19 cellular contexts compared by ENCODE assay signal in the genomic region with DNA sequence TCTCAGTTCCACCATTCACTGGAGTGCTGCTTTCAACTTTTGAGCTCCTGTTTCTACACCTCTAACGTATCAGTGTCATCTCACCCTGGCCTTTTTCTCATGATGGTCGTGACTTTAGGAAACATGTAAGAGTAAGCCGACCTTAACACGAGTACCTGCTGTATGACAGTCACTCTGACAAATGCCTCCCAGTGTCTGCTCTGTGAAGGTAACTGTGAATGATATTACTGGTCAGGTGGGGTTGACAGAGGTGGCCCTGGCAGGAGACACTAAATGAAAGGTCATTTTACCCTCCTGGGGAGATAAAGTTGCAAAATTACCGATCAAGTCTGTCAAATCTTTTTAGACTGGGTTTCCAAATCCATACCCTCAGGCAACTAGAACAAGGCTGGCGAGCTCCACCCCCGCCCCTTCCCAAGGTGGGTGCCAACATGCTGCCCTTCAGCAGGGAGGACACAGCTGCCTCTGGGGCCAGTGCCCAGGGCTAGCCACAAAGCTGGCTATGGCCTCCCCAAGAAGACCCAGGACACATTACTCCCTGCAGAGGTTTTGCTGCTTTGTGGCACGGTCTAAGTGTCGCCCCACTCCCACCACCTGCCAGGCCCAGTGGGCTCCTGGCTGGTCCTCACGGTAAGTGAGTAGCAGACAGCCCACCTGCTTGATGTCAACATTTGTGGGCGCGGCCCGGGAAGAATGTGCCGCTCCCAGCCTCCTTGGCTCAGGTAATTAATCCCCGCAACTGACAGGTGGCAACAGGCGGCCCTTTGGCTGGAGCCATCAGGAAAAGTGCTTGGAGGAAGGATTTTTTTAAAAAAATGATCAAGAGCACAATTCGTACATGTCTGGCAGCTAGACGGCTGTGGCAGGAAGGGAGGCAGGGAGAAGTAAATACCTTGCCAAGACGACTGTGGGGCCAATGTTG.
DNase-seq lines count a peak whose midpoint lies in the region; ATAC-seq and TF ChIP-seq lines count a peak whose summit lies in the region.
"Had no signal": no experiment of that assay in that cellular context is flagged by ENCODE, and none has a peak within 500 bp of the region (broad histone marks: within the 10 kb centered on the region; RNA-seq: fewer than 3 reads in every experiment).

No MANE protein-coding gene starts in this region.

- no peak overlapping the region for H2BK15ac ChIP-seq in H9 (ENCODE audit: low read depth, low read length)

- H4K20me1 ChIP-seq in H9 (ENCODE audit: control insufficient read depth, insufficient read depth, insufficient read length) (no peaks in the 10 kb centered on the region), PC-9 (ENCODE audit: insufficient read depth) (no peaks in the 10 kb centered on the region)

- H3K14ac ChIP-seq in H9 (ENCODE audit: insufficient read depth, low read length) = no peak overlapping the region

- no peak overlapping the region for H3K23ac ChIP-seq in H9 (ENCODE audit: insufficient read length, low read depth, low read length)

- no peak overlapping the region for H4K5ac ChIP-seq in H9 (ENCODE audit: insufficient read length, low read depth, low read length)

- H3K56ac ChIP-seq in H9 (ENCODE audit: insufficient read length, low read depth, low read length) = no peak overlapping the region

- no peak for TF ChIP-seq CTCF in H9 (conservative IDR thresholded peaks at IDR 0.05)
- TF ChIP-seq CTCF in PC-9 (conservative IDR thresholded peaks at IDR 0.05) = no peak
- no peak for TF ChIP-seq CTCF in foreskin keratinocyte (conservative IDR thresholded peaks at IDR 0.05)
- TF ChIP-seq CTCF in gastroesophageal sphincter (IDR thresholded peaks at IDR 0.05) = no peak
- TF ChIP-seq CTCF in endothelial cell (IDR thresholded peaks at IDR 0.05; ENCODE audit: unreplicated experiment) = no peak

- ATAC-seq in foreskin keratinocyte = no peak
- ATAC-seq in gastroesophageal sphincter = no peak
- no peak for ATAC-seq in HG03139 (IDR thresholded peaks at IDR 0.05; ENCODE audit: unreplicated experiment)
- ATAC-seq in HG03342 (IDR thresholded peaks at IDR 0.05; ENCODE audit: unreplicated experiment) = no peak
- ATAC-seq: body of pancreas, heart left ventricle, Panc1 had no signal

- no peak for TF ChIP-seq POLR2A in gastroesophageal sphincter (IDR thresholded peaks at IDR 0.05)

- H4K8ac ChIP-seq in H9 (replicated peaks; ENCODE audit: insufficient read length, low read depth, low read length) = no peak overlapping the region

- H3K79me1 ChIP-seq in H9 (ENCODE audit: insufficient read depth, low read depth, low read length, poor library complexity, severe bottlenecking) = no peaks in the 10 kb centered on the region

- H2BK12ac ChIP-seq in H9 (ENCODE audit: insufficient read length, low read depth, low read length) = no peak overlapping the region

- CTCF ChIA-PET in PC-9 (lab: Charles Lee) = interaction anchor here (0.6 to 2.3 kb wide), 4 partner anchors 106 to 570 kb away, joined by 4 to 19 read pairs (median 8); no protein-coding TSS in a partner anchor

- H3K4me1 ChIP-seq in H9 (ENCODE audit: insufficient read depth, low read length) (no peaks in the 10 kb centered on the region), PC-9 (replicated peaks; ENCODE audit: insufficient read depth) (peaks cover 26% of the 10 kb centered on the region), foreskin keratinocyte (peaks cover 60% of the 10 kb centered on the region), skeletal muscle tissue (ENCODE audit: control insufficient read depth in 3 of 3, insufficient read depth in 3 of 3, low read length in 3 of 3) (peaks cover 9 to 21% (median 9%) of the 10 kb centered on the region in 3 donors), gastroesophageal sphincter (no peaks in the 10 kb centered on the region)
- H3K4me1 ChIP-seq: body of pancreas, stomach had no signal

- H2AFZ ChIP-seq in H9 (ENCODE audit: low read length) = no peak overlapping the region
- peak overlapping the region; percentile 79 for H2AFZ ChIP-seq in PC-9

- H3K9me3 ChIP-seq in H9 (ENCODE audit: control insufficient read depth, low read depth, low read length) = no peaks in the 10 kb centered on the region
- peaks cover 53% of the 10 kb centered on the region; the same call in 1 of the 2 replicates for H3K9me3 ChIP-seq in PC-9 (ENCODE audit: insufficient read depth, low read depth)
- H3K9me3 ChIP-seq in skeletal muscle tissue (ENCODE audit: control insufficient read depth in 3 of 3, low read length in 3 of 3) = no peaks in the 10 kb centered on the region
- H3K9me3 ChIP-seq in gastroesophageal sphincter = no peaks in the 10 kb centered on the region
- H3K9me3 ChIP-seq: body of pancreas, heart left ventricle, SK-N-SH, stomach had no signal

- H2BK120ac ChIP-seq in H9 (ENCODE audit: low read depth, low read length, poor library complexity, severe bottlenecking) = no peak overlapping the region

- H3K4me2 ChIP-seq in H9 (ENCODE audit: insufficient read depth, insufficient read length, low read length) = no peak overlapping the region
- peak overlapping the region; percentile 74 for H3K4me2 ChIP-seq in PC-9
- H3K4me2 ChIP-seq: SK-N-SH had no signal

- TF ChIP-seq EP300 in gastroesophageal sphincter (IDR thresholded peaks at IDR 0.05) = no peak

- no peaks in the 10 kb centered on the region for H3K27me3 Mint-ChIP-seq in H9 (ENCODE audit: low read depth)
- H3K27me3 Mint-ChIP-seq in endothelial cell (ENCODE audit: unreplicated experiment) = no peaks in the 10 kb centered on the region
- H3K27me3 Mint-ChIP-seq: activated CD4-positive, alpha-beta T cell treated with anti-CD3 and anti-CD28 coated beads, Interleukin-2, amount 10 ng/mL, durations not matched to agents 7 days and 5 days; activated naive CD4-positive, alpha-beta T cell treated with anti-CD3 and anti-CD28 coated beads, Interleukin-2, amount 50 U/mL, for 24 hours had no signal

- H3T11ph ChIP-seq in H9 (ENCODE audit: low read length) = no peak overlapping the region

- no peak overlapping the region for H3K18ac ChIP-seq in H9 (ENCODE audit: insufficient read length, low read depth, low read length)

- DNase-seq in H9 = peak; percentile 30
- peak; percentile 36 to 96 for DNase-seq in PC-9
- peak in 1 of 2 donors; percentile 63 for DNase-seq in foreskin keratinocyte
- DNase-seq in endothelial cell (ENCODE audit: low spot score) = no peak
- DNase-seq: activated CD4-positive, alpha-beta T cell treated with anti-CD3 and anti-CD28 coated beads, Interleukin-2, amount 10 ng/mL, durations not matched to agents 7 days and 5 days; heart left ventricle; mesendoderm; NCI-H2029; NCI-H82; nephron progenitor cell; SK-N-SH; stomach had no signal

- H3K4ac ChIP-seq in H9 (ENCODE audit: low read depth, low read length) = no peak overlapping the region

- H2BK5ac ChIP-seq in H9 (ENCODE audit: insufficient read length, low read length) = no peak overlapping the region

- peaks cover 24% of the 10 kb centered on the region for H3F3A ChIP-seq in PC-9 (ENCODE audit: insufficient read depth, low read depth)

- no peak overlapping the region for H3K9ac ChIP-seq in H9 (ENCODE audit: extremely low read depth, insufficient read length, low read length)
- peak overlapping the region in 2 of 3 donors; percentile 15 to 41 for H3K9ac ChIP-seq in skeletal muscle tissue (ENCODE audit: low read depth in 1 of 3, low read length in 3 of 3)
- H3K9ac ChIP-seq: SK-N-SH had no signal

- H3K27me3 ChIP-seq in H9 (ENCODE audit: insufficient read depth, low read length) = no peaks in the 10 kb centered on the region
- H3K27me3 ChIP-seq in PC-9 (ENCODE audit: insufficient read depth, low read depth) = no peaks in the 10 kb centered on the region
- H3K27me3 ChIP-seq in foreskin keratinocyte = no peaks in the 10 kb centered on the region
- H3K27me3 ChIP-seq in skeletal muscle tissue (ENCODE audit: control insufficient read depth in 3 of 3, insufficient read depth in 3 of 3, low read length in 3 of 3) = no peaks in the 10 kb centered on the region
- no peaks in the 10 kb centered on the region for H3K27me3 ChIP-seq in gastroesophageal sphincter
- H3K27me3 ChIP-seq: body of pancreas, heart left ventricle, stomach had no signal

- no TSS peak for BruUV-seq in PC-9 (replicated peaks; lab: Mats Ljungman, UMichigan)

- WGBS in H9 (ENCODE audit: extremely low coverage, insufficient read length, low lambda C conversion rate) = no CpG with 5 or more reads among the region's 19 CpGs
- WGBS in gastroesophageal sphincter (ENCODE audit: low coverage in 1 of 2), 2 donors = 79 to 80% methylated on average over 7 to 16 of the region's 19 CpGs

- no peaks in the 10 kb centered on the region for H3K36me3 Mint-ChIP-seq in H9 (ENCODE audit: insufficient read depth in 1 of 3, low read depth in 3 of 3)
- no peaks in the 10 kb centered on the region for H3K36me3 Mint-ChIP-seq in endothelial cell (ENCODE audit: low read depth, unreplicated experiment)
- H3K36me3 Mint-ChIP-seq: activated naive CD4-positive, alpha-beta T cell treated with anti-CD3 and anti-CD28 coated beads, Interleukin-2, amount 50 U/mL, for 24 hours had no signal

- no peaks in the 10 kb centered on the region for H3K9me3 Mint-ChIP-seq in H9
- H3K9me3 Mint-ChIP-seq in endothelial cell (ENCODE audit: unreplicated experiment) = no peaks in the 10 kb centered on the region
- H3K9me3 Mint-ChIP-seq: activated CD4-positive, alpha-beta T cell treated with anti-CD3 and anti-CD28 coated beads, Interleukin-2, amount 10 ng/mL, durations not matched to agents 7 days and 5 days; activated naive CD4-positive, alpha-beta T cell treated with anti-CD3 and anti-CD28 coated beads, Interleukin-2, amount 50 U/mL, for 24 hours; nephron progenitor cell had no signal

- no peak overlapping the region for H2BK20ac ChIP-seq in H9 (ENCODE audit: low read depth, low read length, poor library complexity, severe bottlenecking)

- no peaks in the 10 kb centered on the region; the same call in 1 of the 2 replicates for H3K36me3 ChIP-seq in PC-9 (ENCODE audit: low read depth)
- peaks cover 0 to 3% (median 0%) of the 10 kb centered on the region in 3 donors for H3K36me3 ChIP-seq in skeletal muscle tissue (ENCODE audit: control insufficient read depth in 3 of 3, insufficient read depth in 3 of 3, low read length in 3 of 3)
- H3K36me3 ChIP-seq in gastroesophageal sphincter = no peaks in the 10 kb centered on the region
- H3K36me3 ChIP-seq: heart left ventricle, stomach had no signal

- H4K91ac ChIP-seq in H9 (ENCODE audit: insufficient read length, low read depth, low read length) = no peak overlapping the region

- H3K4me3 ChIP-seq in PC-9 (no peak overlapping the region), skeletal muscle tissue (ENCODE audit: low read length in 3 of 3) (peak overlapping the region in 2 of 3 donors; percentile 2 to 15), gastroesophageal sphincter (no peak overlapping the region)
- H3K4me3 ChIP-seq: body of pancreas, heart left ventricle, stomach had no signal

- H3K4me3 Mint-ChIP-seq in H9 (no peak overlapping the region), endothelial cell (ENCODE audit: unreplicated experiment) (no peak overlapping the region)
- H3K4me3 Mint-ChIP-seq: activated CD4-positive, alpha-beta T cell treated with anti-CD3 and anti-CD28 coated beads, Interleukin-2, amount 10 ng/mL, durations not matched to agents 7 days and 5 days; activated naive CD4-positive, alpha-beta T cell treated with anti-CD3 and anti-CD28 coated beads, Interleukin-2, amount 50 U/mL, for 24 hours; nephron progenitor cell had no signal

- peaks cover 3 to 6% of the 10 kb centered on the region in 2 experiments; a peak in 1 of 4 replicates for H3K4me1 Mint-ChIP-seq in H9
- H3K4me1 Mint-ChIP-seq in endothelial cell (ENCODE audit: unreplicated experiment) = peaks cover 9% of the 10 kb centered on the region

- intact Hi-C loops in PC-9 (cut with micrococcal nuclease; ENCODE audit: unreplicated experiment) = loop anchor here (1.0 to 10.0 kb wide), 16 partner anchors 65 to 678 kb away; no protein-coding TSS in a partner anchor

- no peak overlapping the region for H3K27ac ChIP-seq in H9 (ENCODE audit: insufficient read length, low read depth, low read length)
- peak overlapping the region; percentile 97 for H3K27ac ChIP-seq in PC-9
- H3K27ac ChIP-seq in foreskin keratinocyte = peak overlapping the region; percentile 97
- peak overlapping the region; percentile 32 for H3K27ac ChIP-seq in skeletal muscle tissue (ENCODE audit: low read depth, low read length)
- no peak overlapping the region for H3K27ac ChIP-seq in gastroesophageal sphincter
- H3K27ac ChIP-seq: body of pancreas, heart left ventricle, stomach had no signal

- H3K23me2 ChIP-seq in H9 (ENCODE audit: insufficient read length, low read depth, low read length, poor library complexity, severe bottlenecking) = no peaks in the 10 kb centered on the region

- no peak overlapping the region for H2AK5ac ChIP-seq in H9 (ENCODE audit: insufficient read length, low read length)

- no peaks in the 10 kb centered on the region for H3K9me2 ChIP-seq in PC-9 (ENCODE audit: insufficient read depth)
- H3K9me2 ChIP-seq: SK-N-SH had no signal

- H3K79me2 ChIP-seq in H9 (ENCODE audit: insufficient read depth, low read length) = no peaks in the 10 kb centered on the region
- H3K79me2 ChIP-seq in PC-9 (ENCODE audit: low read depth) = no peaks in the 10 kb centered on the region

- no peak overlapping the region for H3K27ac Mint-ChIP-seq in H9
- H3K27ac Mint-ChIP-seq in endothelial cell (ENCODE audit: unreplicated experiment) = no peak overlapping the region
- H3K27ac Mint-ChIP-seq: activated CD4-positive, alpha-beta T cell treated with anti-CD3 and anti-CD28 coated beads, Interleukin-2, amount 10 ng/mL, durations not matched to agents 7 days and 5 days; activated naive CD4-positive, alpha-beta T cell treated with anti-CD3 and anti-CD28 coated beads, Interleukin-2, amount 50 U/mL, for 24 hours; nephron progenitor cell had no signal

- POLR2A ChIA-PET in PC-9 (lab: Charles Lee; ENCODE audit: unreplicated experiment) = interaction anchor here (0.5 to 1.5 kb wide), 6 partner anchors 18 to 1171 kb away, joined by 3 to 7 read pairs (median 4); no protein-coding TSS in a partner anchor

Comparison
In these comparisons a context has a peak if more than half of its experiments do, and no peak if none do; other contexts are left out.
1. H3K27ac ChIP-seq: peak in PC-9 (single experiment), foreskin keratinocyte (single experiment) and skeletal muscle tissue (single experiment); none in H9 (single experiment) and gastroesophageal sphincter (0 of 4).
2. H3K4me3 ChIP-seq: peak in skeletal muscle tissue (2 of 3); none in PC-9 (single experiment) and gastroesophageal sphincter (0 of 2).